9 cellular contexts compared by ENCODE assay signal in the genomic region with DNA sequence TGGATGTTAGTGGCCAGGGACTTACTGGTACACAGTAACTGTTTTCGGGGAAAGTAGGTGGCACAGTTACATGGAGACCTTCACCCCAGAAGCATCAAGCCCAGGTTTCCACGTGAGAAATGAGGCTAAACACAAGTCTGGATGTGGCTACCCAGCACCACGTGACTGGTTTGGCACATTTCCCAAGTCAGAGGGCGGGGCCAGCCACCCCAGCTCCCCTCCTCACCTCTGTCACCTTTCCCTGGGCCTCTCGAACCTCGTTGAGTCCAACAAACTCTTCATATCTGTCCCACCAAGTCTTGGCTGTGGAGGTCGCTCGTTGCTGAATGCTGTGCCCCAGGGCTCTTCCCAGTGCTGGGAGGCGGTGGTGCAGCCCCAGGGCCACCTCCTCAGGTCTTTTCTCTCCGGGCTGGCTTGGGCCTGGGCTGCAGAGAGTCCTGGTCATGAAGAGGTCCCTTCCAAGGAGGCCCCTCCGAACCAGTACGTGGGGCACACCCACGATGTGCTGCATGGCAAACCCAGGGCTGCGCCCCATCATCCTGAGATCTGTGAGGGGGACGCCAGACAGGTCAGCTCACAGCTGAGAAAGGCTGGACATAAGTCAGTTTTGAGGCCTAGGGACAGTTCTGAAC. TPM values are rescaled to one million over a fixed set of nuclear protein-coding genes. Genes with fewer than 3 reads are reported as not detected.
DNase-seq lines count a peak whose midpoint lies in the region; ATAC-seq and TF ChIP-seq lines count a peak whose summit lies in the region.
"Had no signal": no experiment of that assay in that cellular context is flagged by ENCODE, and none has a peak within 500 bp of the region (broad histone marks: within the 10 kb centered on the region; RNA-seq: fewer than 3 reads in every experiment).

No MANE protein-coding gene starts in this region.

- H3K27ac ChIP-seq in ascending aorta (peak overlapping the region; percentile 62), hepatocyte (peak overlapping the region; percentile 95), thoracic aorta (peak overlapping the region; percentile 14 to 16)

- H3K4me3 ChIP-seq in ascending aorta (no peak overlapping the region), hepatocyte (no peak overlapping the region), thoracic aorta (no peak overlapping the region)

- intact Hi-C loops in ascending aorta (cut with DNase I) = loop anchor here (5.0 kb wide), 1 partner anchor 132 kb away; the partner anchor contains the start of gene NME6

- H3K9me2 ChIP-seq in hepatocyte (replicated peaks; ENCODE audit: insufficient read depth) = no peaks in the 10 kb centered on the region

- in situ Hi-C loops in G401 (cut with HindIII; ENCODE audit: low sequenced_read_pairs) = no loop called here

- H2AFZ ChIP-seq in hepatocyte = no peak overlapping the region

- DNase-seq in ascending aorta (ENCODE audit: low spot score in 2 of 2) (peak in 1 of 2 donors; percentile 62), hepatocyte (ENCODE audit: low spot score) (no peak), thoracic aorta (ENCODE audit: low spot score) (no peak), G401 (ENCODE audit: low spot score) (no peak), inferior parietal cortex (ENCODE audit: extremely low spot score) (no peak)
- DNase-seq: DMS53; hippocampal formation; stimulated activated CD4-positive, alpha-beta T cell treated with anti-CD3 and anti-CD28 coated beads, Interleukin-2, amount 100 ng/mL, for 24 hours had no signal

- TF ChIP-seq CTCF in ascending aorta (IDR thresholded peaks at IDR 0.05) = no peak
- no peak for TF ChIP-seq CTCF in hepatocyte (IDR thresholded peaks at IDR 0.05; ENCODE audit: poor library complexity)
- no peak for TF ChIP-seq CTCF in thoracic aorta (IDR thresholded peaks at IDR 0.05)

- H4K20me1 ChIP-seq in hepatocyte (ENCODE audit: insufficient read depth, poor library complexity, severe bottlenecking) = no peaks in the 10 kb centered on the region

- H3K36me3 ChIP-seq in ascending aorta = peaks cover 0 to 11% of the 10 kb centered on the region in 2 donors
- H3K36me3 ChIP-seq in hepatocyte (replicated peaks; ENCODE audit: insufficient read depth, low read depth) = no peaks in the 10 kb centered on the region
- H3K36me3 ChIP-seq in thoracic aorta = no peaks in the 10 kb centered on the region

- H3K4me1 ChIP-seq in ascending aorta (peaks cover 0 to 14% of the 10 kb centered on the region in 2 donors), hepatocyte (ENCODE audit: insufficient read depth) (peaks cover 49% of the 10 kb centered on the region), thoracic aorta (ENCODE audit: control insufficient read depth in 1 of 2, low read depth in 2 of 2) (peaks cover 5 to 21% of the 10 kb centered on the region in 2 donors)

- peaks cover 47% of the 10 kb centered on the region for H3K79me2 ChIP-seq in hepatocyte

- ATAC-seq in thoracic aorta (ENCODE audit: insufficient number of reproducible peaks, low FRiP score, low read depth) = no peak
- no peak for ATAC-seq in GM21723 (IDR thresholded peaks at IDR 0.05; ENCODE audit: unreplicated experiment)

- no peaks in the 10 kb centered on the region for H3K9me3 ChIP-seq in ascending aorta
- no peaks in the 10 kb centered on the region for H3K9me3 ChIP-seq in hepatocyte (ENCODE audit: low read depth)
- no peaks in the 10 kb centered on the region for H3K9me3 ChIP-seq in thoracic aorta

- WGBS in hepatocyte (ENCODE audit: low lambda C conversion rate, missing lambda C conversion rate) = 87% methylated on average over 15 of the region's 15 CpGs

- peak overlapping the region; percentile 16 for H3K4me2 ChIP-seq in hepatocyte

- no peaks in the 10 kb centered on the region for H3K27me3 ChIP-seq in ascending aorta
- H3K27me3 ChIP-seq in hepatocyte = no peaks in the 10 kb centered on the region
- no peaks in the 10 kb centered on the region for H3K27me3 ChIP-seq in thoracic aorta (replicated peaks; ENCODE audit: insufficient read depth)

RNA-seq across cellular contexts. Expression of gene PLXNB1, which starts 4.8 kb away (rescaled TPM):
- total RNA-seq in ascending aorta (160 TPM), hepatocyte (73.2 and 74.5 TPM in 2 replicates), thoracic aorta (100 to 1,000 TPM; 177 to 210 TPM)
- polyA plus RNA-seq in hepatocyte = 71.3 and 79.0 TPM in 2 replicates
- total RNA-seq in G401 (2014; rRNA removed; shearing (Covaris generic)) = 10.7 and 23.5 TPM in 2 replicates

RNA-seq across cellular contexts. Expression of gene CCDC51, which starts 5.2 kb away (rescaled TPM):
- total RNA-seq in ascending aorta = 19.3 TPM
- total RNA-seq in hepatocyte = 28.1 and 30.4 TPM in 2 replicates
- polyA plus RNA-seq in hepatocyte = 30.8 and 32.0 TPM in 2 replicates
- 10 to 100 TPM in 1 of 2 donors, 1 to 10 TPM in 1; 5.9 to 15.2 TPM for total RNA-seq in thoracic aorta
- total RNA-seq in G401 (2014; rRNA removed; shearing (Covaris generic)) = 21.3 and 30.0 TPM in 2 replicates

RNA-seq across cellular contexts. Expression of gene TMA7, which starts 5.3 kb away (rescaled TPM):
- 142 TPM for total RNA-seq in ascending aorta
- 345 and 381 TPM in 2 replicates for total RNA-seq in hepatocyte
- polyA plus RNA-seq in hepatocyte = 503 and 581 TPM in 2 replicates
- total RNA-seq in thoracic aorta = 100 to 1,000 TPM; 112 to 164 TPM
- total RNA-seq in G401 (2014; rRNA removed; shearing (Covaris generic)) = 770 and 948 TPM in 2 replicates

RNA-seq across cellular contexts. Expression of gene ATRIP, which starts 11.8 kb away (rescaled TPM):
- total RNA-seq in ascending aorta = 9.0 TPM
- total RNA-seq in hepatocyte = 4.5 and 4.9 TPM in 2 replicates
- polyA plus RNA-seq in hepatocyte = 4.3 and 6.7 TPM in 2 replicates
- 1 to 10 TPM; 4.0 to 8.3 TPM for total RNA-seq in thoracic aorta
- total RNA-seq in G401 (2014; rRNA removed; shearing (Covaris generic)) = 10.8 and 12.6 TPM in 2 replicates

Comparison
In these comparisons a context has a peak if more than half of its experiments do, and no peak if none do; other contexts are left out.
1. H3K27ac ChIP-seq: peak in every context shown above with its lines; median percentile 95 in hepatocyte; 62 in ascending aorta; 15 in thoracic aorta.